8 cellular contexts compared by ENCODE assay signal in genomic region chr5:75716715-75717081, GRCh38. TPM values are rescaled to one million over a fixed set of nuclear protein-coding genes. Genes with fewer than 3 reads are reported as not detected.
A peak's percentile ranks its signal among the peaks of the same experiment; 100 is the strongest.
DNase-seq lines count a peak whose midpoint lies in the region; ATAC-seq and TF ChIP-seq lines count a peak whose summit lies in the region.

No MANE protein-coding gene starts in this region.

- H2AK5ac ChIP-seq in mesendoderm (ENCODE audit: low read length) = no peak overlapping the region

- no peak overlapping the region for H2BK120ac ChIP-seq in mesendoderm (ENCODE audit: low read depth, low read length)

- no peaks in the 10 kb centered on the region for H3K27me3 ChIP-seq in CD8-positive, alpha-beta memory T cell (ENCODE audit: insufficient read depth, low read length, poor library complexity, severe bottlenecking)
- no peaks in the 10 kb centered on the region for H3K27me3 ChIP-seq in brain microvascular endothelial cell (replicated peaks)
- H3K27me3 ChIP-seq in mesendoderm (ENCODE audit: insufficient read depth, low read length, poor library complexity) = no peaks in the 10 kb centered on the region

- peaks cover 16% of the 10 kb centered on the region for H3K4me1 ChIP-seq in CD8-positive, alpha-beta memory T cell (ENCODE audit: insufficient read depth, low read length)
- no peaks in the 10 kb centered on the region for H3K4me1 ChIP-seq in mesendoderm (ENCODE audit: control insufficient read depth, low read depth, low read length)

- H3K9me3 Mint-ChIP-seq in CD8-positive, alpha-beta memory T cell = peaks cover 0 to 2% (median 0%) of the 10 kb centered on the region in 5 donors

- no CpG with 5 or more reads among the region's 7 CpGs for WGBS in mesendoderm (ENCODE audit: extremely low coverage, insufficient coverage, low lambda C conversion rate)

- peak; percentile 9 for ATAC-seq in GM19467 (IDR thresholded peaks at IDR 0.05; ENCODE audit: unreplicated experiment)
- ATAC-seq in HG03565 (IDR thresholded peaks at IDR 0.05; ENCODE audit: unreplicated experiment) = peak; percentile 9

- no peak overlapping the region for H2BK15ac ChIP-seq in mesendoderm (replicated peaks; ENCODE audit: low read depth)

- no peak overlapping the region for H4K5ac ChIP-seq in mesendoderm (ENCODE audit: low read length)

- peak overlapping the region; percentile 87 to 99 (median 98) for H3K27ac Mint-ChIP-seq in CD8-positive, alpha-beta memory T cell

- no peaks in the 10 kb centered on the region for H3K27me3 Mint-ChIP-seq in CD8-positive, alpha-beta memory T cell

- in situ Hi-C loops in brain microvascular endothelial cell (cut with HindIII; ENCODE audit: low pct_ligation_motif_present, low sequenced_read_pairs) = no loop called here

- H4K8ac ChIP-seq in mesendoderm (ENCODE audit: low read depth, low read length) = no peak overlapping the region

- H3K36me3 Mint-ChIP-seq in CD8-positive, alpha-beta memory T cell = peaks cover 0 to 29% (median 6%) of the 10 kb centered on the region in 3 donors

- DNase-seq in CD8-positive, alpha-beta memory T cell = peak in 1 of 5 donors; percentile 1
- DNase-seq in brain microvascular endothelial cell (no peak), mesendoderm (no peak), hepatic stellate cell (ENCODE audit: low spot score) (no peak), NCI-H2196 treated with DMSO at 0.1 percent for 48 hours (lab: John Stamatoyannopoulos, UW; ENCODE audit: unreplicated experiment) (no peak), midbrain (lab: John Stamatoyannopoulos, UW) (no peak)

- peak overlapping the region; percentile 89 for H3K9ac ChIP-seq in mesendoderm (ENCODE audit: low read length)

- CTCF ChIA-PET in CD8-positive, alpha-beta memory T cell (lab: Charles Lee) = interaction anchor here (1.7 kb wide), 1 partner anchor 14 kb away, joined by 3 read pairs; no protein-coding TSS in a partner anchor

- H3K56ac ChIP-seq in mesendoderm (ENCODE audit: low read length) = peak overlapping the region; percentile 99

- peak overlapping the region; percentile 93 for H3K4me3 ChIP-seq in CD8-positive, alpha-beta memory T cell (ENCODE audit: low read length)
- peak overlapping the region; percentile 98 for H3K4me3 ChIP-seq in brain microvascular endothelial cell (ENCODE audit: low read depth, low read length)
- H3K4me3 ChIP-seq in mesendoderm (ENCODE audit: low read length) = peak overlapping the region; percentile 95

- no peaks in the 10 kb centered on the region for H3K36me3 ChIP-seq in CD8-positive, alpha-beta memory T cell (ENCODE audit: insufficient read depth, low read length)
- H3K36me3 ChIP-seq in brain microvascular endothelial cell (replicated peaks) (no peaks in the 10 kb centered on the region), mesendoderm (ENCODE audit: control insufficient read depth, insufficient read depth, low read length) (no peaks in the 10 kb centered on the region)

- no peak for TF ChIP-seq CTCF in brain microvascular endothelial cell (IDR thresholded peaks at IDR 0.05; ENCODE audit: low read depth, low read length, missing control alignments)

- H3K4ac ChIP-seq in mesendoderm (ENCODE audit: low read depth, low read length) = no peak overlapping the region

- no peak overlapping the region for H3K18ac ChIP-seq in mesendoderm (ENCODE audit: low read length)

- no peaks in the 10 kb centered on the region for H3K9me3 ChIP-seq in CD8-positive, alpha-beta memory T cell (ENCODE audit: low read length)

- peaks cover 33 to 58% (median 47%) of the 10 kb centered on the region in 3 donors for H3K4me1 Mint-ChIP-seq in CD8-positive, alpha-beta memory T cell

- POLR2A ChIA-PET in CD8-positive, alpha-beta memory T cell (lab: Charles Lee) = interaction anchor here (0.6 kb wide), 1 partner anchor 33 kb away, joined by 3 read pairs; no protein-coding TSS in a partner anchor

- no peak overlapping the region for H3K23ac ChIP-seq in mesendoderm (ENCODE audit: low read length)

- H3K4me2 ChIP-seq in mesendoderm (ENCODE audit: low read length) = peak overlapping the region; percentile 39

- peaks cover 8% of the 10 kb centered on the region for H3K79me1 ChIP-seq in mesendoderm (ENCODE audit: low read length)

- peak overlapping the region; percentile 96 to 100 (median 99) for H3K4me3 Mint-ChIP-seq in CD8-positive, alpha-beta memory T cell

- peak overlapping the region; percentile 88 for H3K27ac ChIP-seq in CD8-positive, alpha-beta memory T cell (ENCODE audit: low read depth, low read length)
- H3K27ac ChIP-seq in brain microvascular endothelial cell (peak overlapping the region; percentile 74), mesendoderm (ENCODE audit: low read depth, low read length) (peak overlapping the region; percentile 90)

- peaks cover 5% of the 10 kb centered on the region for H3K79me2 ChIP-seq in mesendoderm (ENCODE audit: control insufficient read depth, insufficient read depth, low read length)

- no peak overlapping the region for H2BK5ac ChIP-seq in mesendoderm (ENCODE audit: low read length)

RNA-seq across cellular contexts. Expression of gene POC5, which starts 0.5 kb away (rescaled TPM):
- total RNA-seq in CD8-positive, alpha-beta memory T cell = 10 to 100 TPM; 15.2 to 15.4 TPM
- polyA plus RNA-seq in CD8-positive, alpha-beta memory T cell = 16.9 TPM
- polyA plus RNA-seq in mesendoderm (2013, experiment 1 of 2) = 11.3 TPM
- 10.7 TPM for polyA plus RNA-seq in mesendoderm (2013, experiment 2 of 2)
